Comparison of ENCODE assay signal across 1 cellular context in the genomic region with DNA sequence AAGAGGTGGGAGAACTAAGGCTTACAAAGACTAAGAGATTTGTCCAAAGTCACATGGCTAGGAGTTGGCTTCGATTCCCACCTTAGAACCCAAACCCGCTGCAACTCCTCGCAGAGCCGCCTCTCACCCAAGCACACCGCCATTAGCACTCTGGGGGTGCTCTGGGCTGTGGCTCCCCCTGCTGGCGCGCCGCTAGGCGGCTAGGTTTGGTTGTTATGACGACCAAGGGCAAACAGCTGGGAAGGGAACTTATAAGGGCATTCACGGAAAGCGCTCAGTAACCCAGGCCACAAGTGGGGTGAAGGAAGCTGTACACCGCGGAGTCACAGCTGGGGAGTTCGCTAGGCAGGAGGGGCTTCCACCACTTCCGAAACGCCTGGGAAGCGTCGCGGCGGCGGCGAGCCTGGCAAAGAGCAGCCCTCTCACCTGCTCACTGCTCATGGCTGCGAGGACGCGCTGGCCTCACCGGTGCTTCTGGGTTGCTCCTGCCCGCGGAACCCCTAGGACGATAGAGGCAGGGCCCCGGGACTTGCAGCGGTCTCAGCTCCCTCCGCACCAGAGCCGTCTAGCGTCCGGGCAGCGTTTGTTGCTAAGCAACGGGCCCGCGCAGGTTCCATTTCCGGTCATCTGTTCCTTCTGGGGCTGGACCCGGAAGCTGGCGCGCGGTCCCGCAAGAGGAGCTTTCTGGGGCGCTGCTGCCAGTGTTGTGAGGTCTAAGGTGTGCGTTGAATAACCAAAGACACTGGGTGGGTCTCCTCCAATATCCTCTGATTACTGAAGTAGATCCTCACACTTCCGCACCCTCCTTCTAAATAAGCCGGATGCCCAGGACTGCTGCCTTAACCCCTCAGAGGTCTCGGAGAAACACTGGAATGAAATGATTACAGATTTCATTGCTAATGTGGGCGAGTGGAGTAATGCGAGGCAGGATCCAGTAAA.
TF ChIP-seq lines count a peak whose summit lies in the region.

A gene (minus strand): TSS at position 567 of the 939 bp plus-strand sequence. CDS start 126 bp downstream, at position 441.

TF ChIP-seq in HepG2, 621 proteins besides CTCF, POLR2A, EP300 and RAD21 (continued from another document and continues in another):
- TF ChIP-seq, protein P1, sequence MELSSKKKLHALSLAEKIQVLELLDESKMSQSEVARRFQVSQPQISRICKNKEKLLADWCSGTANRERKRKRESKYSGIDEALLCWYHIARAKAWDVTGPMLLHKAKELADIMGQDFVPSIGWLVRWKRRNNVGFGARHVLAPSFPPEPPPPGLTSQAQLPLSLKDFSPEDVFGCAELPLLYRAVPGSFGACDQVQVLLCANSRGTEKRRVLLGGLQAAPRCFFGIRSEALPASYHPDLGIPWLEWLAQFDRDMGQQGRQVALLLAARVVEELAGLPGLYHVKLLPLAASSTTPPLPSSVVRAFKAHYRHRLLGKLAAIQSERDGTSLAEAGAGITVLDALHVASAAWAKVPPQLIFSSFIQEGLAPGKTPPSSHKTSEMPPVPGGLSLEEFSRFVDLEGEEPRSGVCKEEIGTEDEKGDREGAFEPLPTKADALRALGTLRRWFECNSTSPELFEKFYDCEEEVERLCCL (CRISPR knock-in tag; IDR thresholded peaks at IDR 0.05; ENCODE audit: borderline replicate concordance): no peak
- TF ChIP-seq HOXD1 (CRISPR knock-in tag; IDR thresholded peaks at IDR 0.05) (peak; percentile 40; the same call in 1 of the 2 replicates), U2AF1 (optimal IDR thresholded peaks at IDR 0.05; ENCODE audit: low read depth, low read length) (no peak), ZNF780A (CRISPR knock-in tag; IDR thresholded peaks at IDR 0.05) (no peak), ZNF333 (CRISPR knock-in tag; IDR thresholded peaks at IDR 0.05; ENCODE audit: borderline replicate concordance) (no peak; the same call in 1 of the 2 replicates), KLF6 (CRISPR knock-in tag; IDR thresholded peaks at IDR 0.05) (no peak), ZNF335 (CRISPR knock-in tag; IDR thresholded peaks at IDR 0.05) (0 out of 2 replicates have a peak, but pooled peaks have one; percentile 45), YY1 (IDR thresholded peaks at IDR 0.05; ENCODE audit: insufficient read depth, insufficient replicate concordance, low read depth, low read length) (peak; percentile 92), SIN3A (IDR thresholded peaks at IDR 0.05; ENCODE audit: borderline replicate concordance, low read depth, low read length) (peak; percentile 90; the same call in 1 of the 2 replicates), NCOA1 (CRISPR knock-in tag; IDR thresholded peaks at IDR 0.05) (no peak; the same call in 1 of the 2 replicates), RORA (CRISPR knock-in tag; IDR thresholded peaks at IDR 0.05) (no peak), ZNF782 (CRISPR knock-in tag; IDR thresholded peaks at IDR 0.05; ENCODE audit: borderline replicate concordance) (peak; percentile 71; the same call in 1 of the 2 replicates), JUN (CRISPR knock-in tag; IDR thresholded peaks at IDR 0.05) (no peak), RFX1 (IDR thresholded peaks at IDR 0.05) (peak; percentile 94), PCBP2 (optimal IDR thresholded peaks at IDR 0.05; ENCODE audit: low read depth, low read length, poor library complexity, severe bottlenecking) (no peak), SALL2 (CRISPR knock-in tag; IDR thresholded peaks at IDR 0.05) (peak; percentile 69; the same call in 1 of the 2 replicates), KDM3A (CRISPR knock-in tag; IDR thresholded peaks at IDR 0.05; ENCODE audit: low read depth) (peak; percentile 64; the same call in 1 of the 2 replicates), TBP (CRISPR knock-in tag; IDR thresholded peaks at IDR 0.05) (no peak), RFX3 (CRISPR knock-in tag; IDR thresholded peaks at IDR 0.05) (peak; percentile 97), ZMYM3 (CRISPR knock-in tag; IDR thresholded peaks at IDR 0.05) (peak; percentile 49; the same call in 1 of the 2 replicates)
- TF ChIP-seq, protein P2, sequence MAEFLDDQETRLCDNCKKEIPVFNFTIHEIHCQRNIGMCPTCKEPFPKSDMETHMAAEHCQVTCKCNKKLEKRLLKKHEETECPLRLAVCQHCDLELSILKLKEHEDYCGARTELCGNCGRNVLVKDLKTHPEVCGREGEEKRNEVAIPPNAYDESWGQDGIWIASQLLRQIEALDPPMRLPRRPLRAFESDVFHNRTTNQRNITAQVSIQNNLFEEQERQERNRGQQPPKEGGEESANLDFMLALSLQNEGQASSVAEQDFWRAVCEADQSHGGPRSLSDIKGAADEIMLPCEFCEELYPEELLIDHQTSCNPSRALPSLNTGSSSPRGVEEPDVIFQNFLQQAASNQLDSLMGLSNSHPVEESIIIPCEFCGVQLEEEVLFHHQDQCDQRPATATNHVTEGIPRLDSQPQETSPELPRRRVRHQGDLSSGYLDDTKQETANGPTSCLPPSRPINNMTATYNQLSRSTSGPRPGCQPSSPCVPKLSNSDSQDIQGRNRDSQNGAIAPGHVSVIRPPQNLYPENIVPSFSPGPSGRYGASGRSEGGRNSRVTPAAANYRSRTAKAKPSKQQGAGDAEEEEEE (CRISPR knock-in tag; IDR thresholded peaks at IDR 0.05; ENCODE audit: borderline replicate concordance): no peak
- TF ChIP-seq, protein P3, sequence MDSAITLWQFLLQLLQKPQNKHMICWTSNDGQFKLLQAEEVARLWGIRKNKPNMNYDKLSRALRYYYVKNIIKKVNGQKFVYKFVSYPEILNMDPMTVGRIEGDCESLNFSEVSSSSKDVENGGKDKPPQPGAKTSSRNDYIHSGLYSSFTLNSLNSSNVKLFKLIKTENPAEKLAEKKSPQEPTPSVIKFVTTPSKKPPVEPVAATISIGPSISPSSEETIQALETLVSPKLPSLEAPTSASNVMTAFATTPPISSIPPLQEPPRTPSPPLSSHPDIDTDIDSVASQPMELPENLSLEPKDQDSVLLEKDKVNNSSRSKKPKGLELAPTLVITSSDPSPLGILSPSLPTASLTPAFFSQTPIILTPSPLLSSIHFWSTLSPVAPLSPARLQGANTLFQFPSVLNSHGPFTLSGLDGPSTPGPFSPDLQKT (CRISPR knock-in tag; IDR thresholded peaks at IDR 0.05; ENCODE audit: borderline replicate concordance): no peak
- TF ChIP-seq, protein P4, sequence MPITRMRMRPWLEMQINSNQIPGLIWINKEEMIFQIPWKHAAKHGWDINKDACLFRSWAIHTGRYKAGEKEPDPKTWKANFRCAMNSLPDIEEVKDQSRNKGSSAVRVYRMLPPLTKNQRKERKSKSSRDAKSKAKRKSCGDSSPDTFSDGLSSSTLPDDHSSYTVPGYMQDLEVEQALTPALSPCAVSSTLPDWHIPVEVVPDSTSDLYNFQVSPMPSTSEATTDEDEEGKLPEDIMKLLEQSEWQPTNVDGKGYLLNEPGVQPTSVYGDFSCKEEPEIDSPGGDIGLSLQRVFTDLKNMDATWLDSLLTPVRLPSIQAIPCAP (CRISPR knock-in tag; IDR thresholded peaks at IDR 0.05; ENCODE audit: low read depth): 0 out of 2 replicates have a peak, but pooled peaks have one; percentile 50
- TF ChIP-seq, protein P5, sequence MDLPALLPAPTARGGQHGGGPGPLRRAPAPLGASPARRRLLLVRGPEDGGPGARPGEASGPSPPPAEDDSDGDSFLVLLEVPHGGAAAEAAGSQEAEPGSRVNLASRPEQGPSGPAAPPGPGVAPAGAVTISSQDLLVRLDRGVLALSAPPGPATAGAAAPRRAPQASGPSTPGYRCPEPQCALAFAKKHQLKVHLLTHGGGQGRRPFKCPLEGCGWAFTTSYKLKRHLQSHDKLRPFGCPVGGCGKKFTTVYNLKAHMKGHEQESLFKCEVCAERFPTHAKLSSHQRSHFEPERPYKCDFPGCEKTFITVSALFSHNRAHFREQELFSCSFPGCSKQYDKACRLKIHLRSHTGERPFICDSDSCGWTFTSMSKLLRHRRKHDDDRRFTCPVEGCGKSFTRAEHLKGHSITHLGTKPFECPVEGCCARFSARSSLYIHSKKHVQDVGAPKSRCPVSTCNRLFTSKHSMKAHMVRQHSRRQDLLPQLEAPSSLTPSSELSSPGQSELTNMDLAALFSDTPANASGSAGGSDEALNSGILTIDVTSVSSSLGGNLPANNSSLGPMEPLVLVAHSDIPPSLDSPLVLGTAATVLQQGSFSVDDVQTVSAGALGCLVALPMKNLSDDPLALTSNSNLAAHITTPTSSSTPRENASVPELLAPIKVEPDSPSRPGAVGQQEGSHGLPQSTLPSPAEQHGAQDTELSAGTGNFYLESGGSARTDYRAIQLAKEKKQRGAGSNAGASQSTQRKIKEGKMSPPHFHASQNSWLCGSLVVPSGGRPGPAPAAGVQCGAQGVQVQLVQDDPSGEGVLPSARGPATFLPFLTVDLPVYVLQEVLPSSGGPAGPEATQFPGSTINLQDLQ (CRISPR knock-in tag; IDR thresholded peaks at IDR 0.05): peak; percentile 87
- TF ChIP-seq, protein P6, sequence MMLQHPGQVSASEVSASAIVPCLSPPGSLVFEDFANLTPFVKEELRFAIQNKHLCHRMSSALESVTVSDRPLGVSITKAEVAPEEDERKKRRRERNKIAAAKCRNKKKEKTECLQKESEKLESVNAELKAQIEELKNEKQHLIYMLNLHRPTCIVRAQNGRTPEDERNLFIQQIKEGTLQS (CRISPR knock-in tag; IDR thresholded peaks at IDR 0.05): no peak
- TF ChIP-seq, protein P7, sequence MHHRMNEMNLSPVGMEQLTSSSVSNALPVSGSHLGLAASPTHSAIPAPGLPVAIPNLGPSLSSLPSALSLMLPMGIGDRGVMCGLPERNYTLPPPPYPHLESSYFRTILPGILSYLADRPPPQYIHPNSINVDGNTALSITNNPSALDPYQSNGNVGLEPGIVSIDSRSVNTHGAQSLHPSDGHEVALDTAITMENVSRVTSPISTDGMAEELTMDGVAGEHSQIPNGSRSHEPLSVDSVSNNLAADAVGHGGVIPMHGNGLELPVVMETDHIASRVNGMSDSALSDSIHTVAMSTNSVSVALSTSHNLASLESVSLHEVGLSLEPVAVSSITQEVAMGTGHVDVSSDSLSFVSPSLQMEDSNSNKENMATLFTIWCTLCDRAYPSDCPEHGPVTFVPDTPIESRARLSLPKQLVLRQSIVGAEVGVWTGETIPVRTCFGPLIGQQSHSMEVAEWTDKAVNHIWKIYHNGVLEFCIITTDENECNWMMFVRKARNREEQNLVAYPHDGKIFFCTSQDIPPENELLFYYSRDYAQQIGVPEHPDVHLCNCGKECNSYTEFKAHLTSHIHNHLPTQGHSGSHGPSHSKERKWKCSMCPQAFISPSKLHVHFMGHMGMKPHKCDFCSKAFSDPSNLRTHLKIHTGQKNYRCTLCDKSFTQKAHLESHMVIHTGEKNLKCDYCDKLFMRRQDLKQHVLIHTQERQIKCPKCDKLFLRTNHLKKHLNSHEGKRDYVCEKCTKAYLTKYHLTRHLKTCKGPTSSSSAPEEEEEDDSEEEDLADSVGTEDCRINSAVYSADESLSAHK (CRISPR knock-in tag; IDR thresholded peaks at IDR 0.05; ENCODE audit: borderline replicate concordance): no peak
- TF ChIP-seq, protein P8, sequence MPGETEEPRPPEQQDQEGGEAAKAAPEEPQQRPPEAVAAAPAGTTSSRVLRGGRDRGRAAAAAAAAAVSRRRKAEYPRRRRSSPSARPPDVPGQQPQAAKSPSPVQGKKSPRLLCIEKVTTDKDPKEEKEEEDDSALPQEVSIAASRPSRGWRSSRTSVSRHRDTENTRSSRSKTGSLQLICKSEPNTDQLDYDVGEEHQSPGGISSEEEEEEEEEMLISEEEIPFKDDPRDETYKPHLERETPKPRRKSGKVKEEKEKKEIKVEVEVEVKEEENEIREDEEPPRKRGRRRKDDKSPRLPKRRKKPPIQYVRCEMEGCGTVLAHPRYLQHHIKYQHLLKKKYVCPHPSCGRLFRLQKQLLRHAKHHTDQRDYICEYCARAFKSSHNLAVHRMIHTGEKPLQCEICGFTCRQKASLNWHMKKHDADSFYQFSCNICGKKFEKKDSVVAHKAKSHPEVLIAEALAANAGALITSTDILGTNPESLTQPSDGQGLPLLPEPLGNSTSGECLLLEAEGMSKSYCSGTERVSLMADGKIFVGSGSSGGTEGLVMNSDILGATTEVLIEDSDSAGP (CRISPR knock-in tag; IDR thresholded peaks at IDR 0.05; ENCODE audit: borderline replicate concordance): peak; percentile 91
- TF ChIP-seq, protein P9, sequence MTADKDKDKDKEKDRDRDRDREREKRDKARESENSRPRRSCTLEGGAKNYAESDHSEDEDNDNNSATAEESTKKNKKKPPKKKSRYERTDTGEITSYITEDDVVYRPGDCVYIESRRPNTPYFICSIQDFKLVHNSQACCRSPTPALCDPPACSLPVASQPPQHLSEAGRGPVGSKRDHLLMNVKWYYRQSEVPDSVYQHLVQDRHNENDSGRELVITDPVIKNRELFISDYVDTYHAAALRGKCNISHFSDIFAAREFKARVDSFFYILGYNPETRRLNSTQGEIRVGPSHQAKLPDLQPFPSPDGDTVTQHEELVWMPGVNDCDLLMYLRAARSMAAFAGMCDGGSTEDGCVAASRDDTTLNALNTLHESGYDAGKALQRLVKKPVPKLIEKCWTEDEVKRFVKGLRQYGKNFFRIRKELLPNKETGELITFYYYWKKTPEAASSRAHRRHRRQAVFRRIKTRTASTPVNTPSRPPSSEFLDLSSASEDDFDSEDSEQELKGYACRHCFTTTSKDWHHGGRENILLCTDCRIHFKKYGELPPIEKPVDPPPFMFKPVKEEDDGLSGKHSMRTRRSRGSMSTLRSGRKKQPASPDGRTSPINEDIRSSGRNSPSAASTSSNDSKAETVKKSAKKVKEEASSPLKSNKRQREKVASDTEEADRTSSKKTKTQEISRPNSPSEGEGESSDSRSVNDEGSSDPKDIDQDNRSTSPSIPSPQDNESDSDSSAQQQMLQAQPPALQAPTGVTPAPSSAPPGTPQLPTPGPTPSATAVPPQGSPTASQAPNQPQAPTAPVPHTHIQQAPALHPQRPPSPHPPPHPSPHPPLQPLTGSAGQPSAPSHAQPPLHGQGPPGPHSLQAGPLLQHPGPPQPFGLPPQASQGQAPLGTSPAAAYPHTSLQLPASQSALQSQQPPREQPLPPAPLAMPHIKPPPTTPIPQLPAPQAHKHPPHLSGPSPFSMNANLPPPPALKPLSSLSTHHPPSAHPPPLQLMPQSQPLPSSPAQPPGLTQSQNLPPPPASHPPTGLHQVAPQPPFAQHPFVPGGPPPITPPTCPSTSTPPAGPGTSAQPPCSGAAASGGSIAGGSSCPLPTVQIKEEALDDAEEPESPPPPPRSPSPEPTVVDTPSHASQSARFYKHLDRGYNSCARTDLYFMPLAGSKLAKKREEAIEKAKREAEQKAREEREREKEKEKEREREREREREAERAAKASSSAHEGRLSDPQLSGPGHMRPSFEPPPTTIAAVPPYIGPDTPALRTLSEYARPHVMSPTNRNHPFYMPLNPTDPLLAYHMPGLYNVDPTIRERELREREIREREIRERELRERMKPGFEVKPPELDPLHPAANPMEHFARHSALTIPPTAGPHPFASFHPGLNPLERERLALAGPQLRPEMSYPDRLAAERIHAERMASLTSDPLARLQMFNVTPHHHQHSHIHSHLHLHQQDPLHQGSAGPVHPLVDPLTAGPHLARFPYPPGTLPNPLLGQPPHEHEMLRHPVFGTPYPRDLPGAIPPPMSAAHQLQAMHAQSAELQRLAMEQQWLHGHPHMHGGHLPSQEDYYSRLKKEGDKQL (CRISPR knock-in tag; IDR thresholded peaks at IDR 0.05; ENCODE audit: low read depth): peak; percentile 46; the same call in 1 of the 2 replicates
- TF ChIP-seq, protein P10, sequence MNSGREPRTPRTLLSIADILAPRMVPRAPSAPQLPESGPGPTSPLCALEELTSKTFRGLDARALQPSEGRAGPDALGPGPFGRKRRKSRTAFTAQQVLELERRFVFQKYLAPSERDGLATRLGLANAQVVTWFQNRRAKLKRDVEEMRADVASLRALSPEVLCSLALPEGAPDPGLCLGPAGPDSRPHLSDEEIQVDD (CRISPR knock-in tag; IDR thresholded peaks at IDR 0.05; ENCODE audit: borderline replicate concordance): peak; percentile 57; the same call in 1 of the 2 replicates
- TF ChIP-seq, protein P11, sequence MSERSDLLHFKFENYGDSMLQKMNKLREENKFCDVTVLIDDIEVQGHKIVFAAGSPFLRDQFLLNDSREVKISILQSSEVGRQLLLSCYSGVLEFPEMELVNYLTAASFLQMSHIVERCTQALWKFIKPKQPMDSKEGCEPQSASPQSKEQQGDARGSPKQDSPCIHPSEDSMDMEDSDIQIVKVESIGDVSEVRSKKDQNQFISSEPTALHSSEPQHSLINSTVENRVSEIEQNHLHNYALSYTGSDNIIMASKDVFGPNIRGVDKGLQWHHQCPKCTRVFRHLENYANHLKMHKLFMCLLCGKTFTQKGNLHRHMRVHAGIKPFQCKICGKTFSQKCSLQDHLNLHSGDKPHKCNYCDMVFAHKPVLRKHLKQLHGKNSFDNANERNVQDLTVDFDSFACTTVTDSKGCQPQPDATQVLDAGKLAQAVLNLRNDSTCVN (CRISPR knock-in tag; IDR thresholded peaks at IDR 0.05; ENCODE audit: borderline replicate concordance): no peak
